In the genomic region with DNA sequence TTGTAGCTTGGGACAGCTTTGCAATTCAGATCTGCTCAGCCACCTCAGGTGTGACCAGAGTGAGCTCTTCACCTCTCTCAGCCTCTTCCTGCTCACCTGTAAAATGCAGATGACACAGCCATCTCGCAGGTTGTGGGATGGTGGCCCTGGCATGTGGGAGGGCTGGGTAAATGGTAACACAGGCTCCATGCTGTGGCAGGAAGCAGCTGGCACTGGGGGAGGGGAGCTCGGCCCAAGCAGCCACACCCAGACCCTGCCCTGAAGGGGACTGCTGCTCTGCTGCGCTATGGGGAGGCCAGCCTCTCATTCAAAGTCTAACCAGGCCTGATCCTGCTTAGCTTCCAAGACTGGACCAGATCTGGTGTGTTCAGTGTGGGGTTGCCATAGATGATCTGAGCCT, we compare ENCODE assay signal across 1 cellular context.
TF ChIP-seq lines count a peak whose summit lies in the region.

No MANE protein-coding gene starts in this region.

TF ChIP-seq in GM23338, 12 proteins besides CTCF, POLR2A, EP300 and RAD21 (continued from another document):
- TF ChIP-seq, protein P1, sequence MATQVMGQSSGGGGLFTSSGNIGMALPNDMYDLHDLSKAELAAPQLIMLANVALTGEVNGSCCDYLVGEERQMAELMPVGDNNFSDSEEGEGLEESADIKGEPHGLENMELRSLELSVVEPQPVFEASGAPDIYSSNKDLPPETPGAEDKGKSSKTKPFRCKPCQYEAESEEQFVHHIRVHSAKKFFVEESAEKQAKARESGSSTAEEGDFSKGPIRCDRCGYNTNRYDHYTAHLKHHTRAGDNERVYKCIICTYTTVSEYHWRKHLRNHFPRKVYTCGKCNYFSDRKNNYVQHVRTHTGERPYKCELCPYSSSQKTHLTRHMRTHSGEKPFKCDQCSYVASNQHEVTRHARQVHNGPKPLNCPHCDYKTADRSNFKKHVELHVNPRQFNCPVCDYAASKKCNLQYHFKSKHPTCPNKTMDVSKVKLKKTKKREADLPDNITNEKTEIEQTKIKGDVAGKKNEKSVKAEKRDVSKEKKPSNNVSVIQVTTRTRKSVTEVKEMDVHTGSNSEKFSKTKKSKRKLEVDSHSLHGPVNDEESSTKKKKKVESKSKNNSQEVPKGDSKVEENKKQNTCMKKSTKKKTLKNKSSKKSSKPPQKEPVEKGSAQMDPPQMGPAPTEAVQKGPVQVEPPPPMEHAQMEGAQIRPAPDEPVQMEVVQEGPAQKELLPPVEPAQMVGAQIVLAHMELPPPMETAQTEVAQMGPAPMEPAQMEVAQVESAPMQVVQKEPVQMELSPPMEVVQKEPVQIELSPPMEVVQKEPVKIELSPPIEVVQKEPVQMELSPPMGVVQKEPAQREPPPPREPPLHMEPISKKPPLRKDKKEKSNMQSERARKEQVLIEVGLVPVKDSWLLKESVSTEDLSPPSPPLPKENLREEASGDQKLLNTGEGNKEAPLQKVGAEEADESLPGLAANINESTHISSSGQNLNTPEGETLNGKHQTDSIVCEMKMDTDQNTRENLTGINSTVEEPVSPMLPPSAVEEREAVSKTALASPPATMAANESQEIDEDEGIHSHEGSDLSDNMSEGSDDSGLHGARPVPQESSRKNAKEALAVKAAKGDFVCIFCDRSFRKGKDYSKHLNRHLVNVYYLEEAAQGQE (IDR thresholded peaks at IDR 0.05; ENCODE audit: unreplicated experiment): no peak
- no peak for TF ChIP-seq EZH2phosphoT487 (IDR thresholded peaks at IDR 0.05; ENCODE audit: unreplicated experiment)
- no peak for TF ChIP-seq EZH2 (IDR thresholded peaks at IDR 0.05; ENCODE audit: low read depth, unreplicated experiment)
